21 cellular contexts compared by ENCODE assay signal in genomic region chr7:92064414-92065029, GRCh38.
DNase-seq lines count a peak whose midpoint lies in the region; ATAC-seq, FAIRE-seq and TF ChIP-seq lines count a peak whose summit lies in the region.
"Had no signal": no experiment of that assay in that cellular context is flagged by ENCODE, and none has a peak within 500 bp of the region (broad histone marks: within the 10 kb centered on the region; RNA-seq: fewer than 3 reads in every experiment).

No MANE protein-coding gene starts in this region.

- H3K27me3 ChIP-seq in mucosa of rectum (ENCODE audit: control insufficient read depth in 2 of 2, insufficient read depth in 2 of 2, low read length in 2 of 2) = no peaks in the 10 kb centered on the region
- H3K27me3 ChIP-seq: SJSA1 had no signal

- peaks cover 6 to 20% of the 10 kb centered on the region in 2 donors for H3K4me1 ChIP-seq in mucosa of rectum (ENCODE audit: control insufficient read depth in 2 of 2, insufficient read depth in 2 of 2, low read length in 2 of 2)
- H3K4me1 ChIP-seq: SJSA1 had no signal

- no peak for TF ChIP-seq CTCF in 22Rv1 (IDR thresholded peaks at IDR 0.05)

- ATAC-seq in GM21423 (IDR thresholded peaks at IDR 0.05; ENCODE audit: unreplicated experiment) (no peak), sciatic nerve (no peak)
- ATAC-seq: Right ventricle myocardium inferior had no signal

- H3K36me3 ChIP-seq in mucosa of rectum (ENCODE audit: control insufficient read depth in 2 of 2, insufficient read depth in 2 of 2, low read length in 2 of 2) = peaks cover 15 to 16% of the 10 kb centered on the region in 2 donors

- peak; percentile 86 for FAIRE-seq in frontal cortex (lab: Jason Lieb, UNC)
- FAIRE-seq: GM19239, H54 had no signal

- peak overlapping the region; percentile 99 for H3K27ac ChIP-seq in 22Rv1
- peak overlapping the region; percentile 2 to 25 for H3K27ac ChIP-seq in mucosa of rectum (ENCODE audit: low read depth in 2 of 2, low read length in 2 of 2)
- H3K27ac ChIP-seq: SJSA1 had no signal

- intact Hi-C loops in sciatic nerve (cut with DNase I) = no loop called here

- no peak overlapping the region for H3K4me3 ChIP-seq in mucosa of rectum (ENCODE audit: low read length in 2 of 2)
- H3K4me3 ChIP-seq: SJSA1 had no signal

- no peak overlapping the region for H3K9ac ChIP-seq in mucosa of rectum (ENCODE audit: low read depth in 1 of 2, low read length in 2 of 2)

- H3K9me3 ChIP-seq in mucosa of rectum (ENCODE audit: control insufficient read depth in 2 of 2, low read length in 2 of 2) = no peaks in the 10 kb centered on the region
- H3K9me3 ChIP-seq: SJSA1 had no signal

- peak; percentile 29 for DNase-seq in LoVo (ENCODE audit: low spot score)
- DNase-seq in frontal cortex (ENCODE audit: low spot score in 2 of 2) = no peak
- DNase-seq in sciatic nerve (ENCODE audit: low spot score) = no peak
- DNase-seq in stimulated activated CD4-positive, alpha-beta T cell treated with anti-CD3 and anti-CD28 coated beads, Interleukin-15, amount 100 ng/mL, for 24 hours = no peak
- no peak for DNase-seq in D341Med (ENCODE audit: low spot score)
- DNase-seq: EL, GF-D8, KG1, NCI-H1105, NCI-H146, NCI-H2029 treated with DMSO at 0.1 percent for 48 hours, NCI-H2171, NCI-H524 treated with DMSO at 0.1 percent for 48 hours, OCI-M1 had no signal
